9 cellular contexts compared by ENCODE assay signal in the genomic region with DNA sequence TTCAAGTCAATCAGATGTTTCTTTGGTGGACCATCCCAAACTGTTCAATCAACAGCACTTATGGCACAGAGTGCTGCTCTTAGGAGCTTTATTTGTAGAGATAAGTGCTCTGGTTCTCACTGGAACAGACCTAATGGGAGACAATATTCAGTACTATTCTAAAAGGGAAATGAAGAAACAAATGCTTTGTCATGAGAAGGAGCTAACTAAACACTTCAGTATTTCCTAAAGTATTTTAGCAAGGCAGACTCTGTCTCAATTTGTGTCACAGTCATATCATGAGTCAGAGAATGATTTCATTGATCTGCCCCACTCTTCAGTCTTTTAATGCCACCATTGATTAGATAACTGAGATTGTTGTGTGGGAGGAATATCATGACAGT.
A peak's percentile ranks its signal among the peaks of the same experiment; 100 is the strongest.
DNase-seq lines count a peak whose midpoint lies in the region; ATAC-seq, FAIRE-seq and TF ChIP-seq lines count a peak whose summit lies in the region.
"Had no signal": no experiment of that assay in that cellular context is flagged by ENCODE, and none has a peak within 500 bp of the region (broad histone marks: within the 10 kb centered on the region; RNA-seq: fewer than 3 reads in every experiment).

No MANE protein-coding gene starts in this region.

- H3K27me3 Mint-ChIP-seq in neural progenitor cell (ENCODE audit: insufficient read depth, low read depth) = no peaks in the 10 kb centered on the region
- H3K27me3 Mint-ChIP-seq: naive B cell had no signal

- no TSS peak for BruUV-seq in HepG2 (replicated peaks; lab: Mats Ljungman, UMichigan)

- no peak overlapping the region for H3K9ac ChIP-seq in HepG2 (ENCODE audit: insufficient read depth, low read depth, low read length)
- no peak overlapping the region for H3K9ac ChIP-seq in neural progenitor cell

- H3K4me3 ChIP-seq in muscle layer of duodenum (ENCODE audit: low read depth in 1 of 2, low read length in 2 of 2) (no peak overlapping the region), dorsolateral prefrontal cortex (no peak overlapping the region), HepG2 (replicated peaks in 1 of 3; ENCODE audit: insufficient read depth in 1 of 3, low read depth in 2 of 3, low read length in 3 of 3) (no peak overlapping the region), neural progenitor cell (no peak overlapping the region)

- POLR2A ChIA-PET in HepG2 (lab: Yijun Ruan, JAX) = no interaction called here

- no peak overlapping the region for H3K27ac Mint-ChIP-seq in neural progenitor cell
- H3K27ac Mint-ChIP-seq: naive B cell had no signal

- peaks cover 2% of the 10 kb centered on the region for H3K36me3 Mint-ChIP-seq in neural progenitor cell
- H3K36me3 Mint-ChIP-seq: naive B cell had no signal

- ATAC-seq in GM18868 (IDR thresholded peaks at IDR 0.05; ENCODE audit: unreplicated experiment) (peak; percentile 58), HG02798 (IDR thresholded peaks at IDR 0.05; ENCODE audit: poor library complexity, unreplicated experiment) (peak; percentile 28), HepG2 (no peak)

- H3K9me3 ChIP-seq in muscle layer of duodenum (ENCODE audit: control insufficient read depth in 1 of 2, low read length in 2 of 2) = no peaks in the 10 kb centered on the region
- no peaks in the 10 kb centered on the region for H3K9me3 ChIP-seq in HepG2 (ENCODE audit: low read length)
- no peaks in the 10 kb centered on the region for H3K9me3 ChIP-seq in neural progenitor cell (ENCODE audit: low read depth)

- H3K27ac ChIP-seq in muscle layer of duodenum (ENCODE audit: low read length) (peak overlapping the region; percentile 32), dorsolateral prefrontal cortex (peak overlapping the region in 14 of 59 donors; percentile 2 to 73 (median 38)), HepG2 (ENCODE audit: extremely low read length, insufficient read depth, low read length) (no peak overlapping the region), neural progenitor cell (no peak overlapping the region)

- peaks cover 0 to 4% of the 10 kb centered on the region in 2 donors for H3K36me3 ChIP-seq in muscle layer of duodenum (ENCODE audit: control insufficient read depth in 1 of 2, insufficient read depth in 2 of 2, low read length in 2 of 2)
- H3K36me3 ChIP-seq in HepG2 (replicated peaks in 1 of 2; ENCODE audit: control insufficient read depth in 1 of 2, insufficient read depth in 2 of 2, low read length in 2 of 2) = no peaks in the 10 kb centered on the region
- H3K36me3 ChIP-seq in neural progenitor cell = no peaks in the 10 kb centered on the region

- in situ Hi-C loops in HepG2 (cut with HindIII; ENCODE audit: extremely low pct_ligation_motif_present, low pct_unique_long_range_greater_than_20kb) = no loop called here

- TF ChIP-seq EP300 in HepG2 (IDR thresholded peaks at IDR 0.05; ENCODE audit: low read depth in 2 of 2, low read length in 2 of 2) (no peak), HepG2 (CRISPR knock-in tag; IDR thresholded peaks at IDR 0.05; ENCODE audit: borderline replicate concordance) (no peak)

- H3K9me3 Mint-ChIP-seq in neural progenitor cell = no peaks in the 10 kb centered on the region

- no peaks in the 10 kb centered on the region for H3K79me2 ChIP-seq in HepG2 (ENCODE audit: insufficient read depth, low read length)
- H3K79me2 ChIP-seq in neural progenitor cell (ENCODE audit: low read depth) = no peaks in the 10 kb centered on the region

- intact Hi-C loops in dorsolateral prefrontal cortex (cut with DNase I) (no loop called here), HepG2 (cut with micrococcal nuclease; ENCODE audit: unreplicated experiment) (no loop called here)

- H3K4me1 ChIP-seq in muscle layer of duodenum (ENCODE audit: control insufficient read depth in 1 of 2, insufficient read depth in 2 of 2, low read length in 2 of 2) (no peaks in the 10 kb centered on the region), HepG2 (ENCODE audit: insufficient read depth, low read length) (peaks cover 9% of the 10 kb centered on the region; the same call in 1 of the 2 replicates), neural progenitor cell (peaks cover 12% of the 10 kb centered on the region)

- H3K4me1 Mint-ChIP-seq in neural progenitor cell = peaks cover 8% of the 10 kb centered on the region

- no peak overlapping the region for H3K4me2 ChIP-seq in HepG2 (ENCODE audit: low read depth, low read length)
- no peak overlapping the region for H3K4me2 ChIP-seq in neural progenitor cell

- TF ChIP-seq CTCF in dorsolateral prefrontal cortex (IDR thresholded peaks at IDR 0.05 in 54 of 56, conservative IDR thresholded peaks at IDR 0.05 in 2 of 56; ENCODE audit: low read depth in 1 of 56, partially characterized antibody in 56 of 56) (no peak), HepG2 (CRISPR knock-in tag; IDR thresholded peaks at IDR 0.05) (no peak), neural progenitor cell (IDR thresholded peaks at IDR 0.05) (no peak)

- peak; percentile 15 for DNase-seq in RKO (ENCODE audit: low spot score)
- DNase-seq in dorsolateral prefrontal cortex = no peak
- DNase-seq in HepG2 (ENCODE audit: low spot score) = no peak
- no peak for DNase-seq in neural progenitor cell (ENCODE audit: low spot score)

- H3F3A ChIP-seq in neural progenitor cell (ENCODE audit: low read depth) = no peaks in the 10 kb centered on the region

- H3K4me3 Mint-ChIP-seq in neural progenitor cell = no peak overlapping the region

- TF ChIP-seq POLR2A in HepG2 (IDR thresholded peaks at IDR 0.05; ENCODE audit: insufficient read depth in 1 of 2, low read depth in 2 of 2, low read length in 2 of 2) = no peak

- H2AFZ ChIP-seq in HepG2 (ENCODE audit: low read length) (no peak overlapping the region), neural progenitor cell (replicated peaks) (no peak overlapping the region)

- H3K27me3 ChIP-seq in muscle layer of duodenum (ENCODE audit: low read depth, low read length) = no peaks in the 10 kb centered on the region
- H3K27me3 ChIP-seq in dorsolateral prefrontal cortex = no peaks in the 10 kb centered on the region
- no peaks in the 10 kb centered on the region for H3K27me3 ChIP-seq in HepG2 (ENCODE audit: control insufficient read depth in 1 of 2, insufficient read depth in 2 of 2, low read length in 2 of 2)
- no peaks in the 10 kb centered on the region for H3K27me3 ChIP-seq in neural progenitor cell

- no peak for FAIRE-seq in HepG2 (lab: Jason Lieb, UNC)
- FAIRE-seq: TTC549 had no signal

- no peaks in the 10 kb centered on the region for H4K20me1 ChIP-seq in HepG2 (ENCODE audit: insufficient read depth, low read length)
- no peaks in the 10 kb centered on the region for H4K20me1 ChIP-seq in neural progenitor cell (ENCODE audit: low read depth)

- CTCF ChIA-PET in HepG2 (lab: Yijun Ruan, JAX; ENCODE audit: low intra/inter-chr PET ratio, low total read pairs) = no interaction called here

- TF ChIP-seq RAD21 in HepG2 (CRISPR knock-in tag; IDR thresholded peaks at IDR 0.05) = no peak

TF ChIP-seq in HepG2, 621 proteins besides CTCF, POLR2A, EP300 and RAD21 (continues in another document):
- TF ChIP-seq ZNF512 (CRISPR knock-in tag; IDR thresholded peaks at IDR 0.05) (no peak), HNRNPUL1 (IDR thresholded peaks at IDR 0.05; ENCODE audit: low read depth, low read length) (no peak), ZNF510 (CRISPR knock-in tag; IDR thresholded peaks at IDR 0.05; ENCODE audit: low read depth) (no peak), MLLT10 (CRISPR knock-in tag; IDR thresholded peaks at IDR 0.05) (no peak), ZBTB25 (CRISPR knock-in tag; IDR thresholded peaks at IDR 0.05) (no peak), SATB2 (CRISPR knock-in tag; IDR thresholded peaks at IDR 0.05) (no peak), PTBP1 (IDR thresholded peaks at IDR 0.05; ENCODE audit: low read depth, low read length, poor library complexity, severe bottlenecking) (no peak), ZMYM3 (CRISPR knock-in tag; IDR thresholded peaks at IDR 0.05) (no peak)
- TF ChIP-seq, protein P1, sequence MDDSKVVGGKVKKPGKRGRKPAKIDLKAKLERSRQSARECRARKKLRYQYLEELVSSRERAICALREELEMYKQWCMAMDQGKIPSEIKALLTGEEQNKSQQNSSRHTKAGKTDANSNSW (CRISPR knock-in tag; IDR thresholded peaks at IDR 0.05; ENCODE audit: borderline replicate concordance) = no peak
